ENCODE assay signal across 26 cellular contexts in genomic region chr9:134889386-134890214, GRCh38. TPM values are rescaled to one million over a fixed set of nuclear protein-coding genes. Genes with fewer than 3 reads are reported as not detected.
A peak's percentile ranks its signal among the peaks of the same experiment; 100 is the strongest.
DNase-seq lines count a peak whose midpoint lies in the region; FAIRE-seq and TF ChIP-seq lines count a peak whose summit lies in the region.
"Had no signal": no experiment of that assay in that cellular context is flagged by ENCODE, and none has a peak within 500 bp of the region (broad histone marks: within the 10 kb centered on the region; RNA-seq: fewer than 3 reads in every experiment).

No MANE protein-coding gene starts in this region.

- H3K9me2 ChIP-seq in OCI-LY7 (ENCODE audit: insufficient read depth, low read length), result no peaks in the 10 kb centered on the region

- no peaks in the 10 kb centered on the region for H3K36me3 Mint-ChIP-seq in osteocyte (ENCODE audit: unreplicated experiment)
- H3K36me3 Mint-ChIP-seq: activated naive CD8-positive, alpha-beta T cell; stimulated activated memory B cell treated with anti-CD40 and anti-IgM and Interleukin-4, amounts not matched to agents 10 μg/mL and 1 μg/mL and 100 μg/mL, for 72 hours had no signal

- no peaks in the 10 kb centered on the region for H4K20me1 ChIP-seq in OCI-LY7 (ENCODE audit: insufficient read depth, low read length)

- intact Hi-C loops in OCI-LY7 (cut with micrococcal nuclease; ENCODE audit: unreplicated experiment), result no loop called here

- no peak overlapping the region for H3K4me3 Mint-ChIP-seq in osteocyte (ENCODE audit: unreplicated experiment)
- H3K4me3 Mint-ChIP-seq: activated naive CD8-positive, alpha-beta T cell; CD4-positive, alpha-beta T cell; stimulated activated memory B cell treated with anti-CD40 and anti-IgM and Interleukin-4, amounts not matched to agents 10 μg/mL and 1 μg/mL and 100 μg/mL, for 72 hours had no signal

- no peak overlapping the region for H3K27ac ChIP-seq in OCI-LY7 (ENCODE audit: low read depth, low read length, poor library complexity, severe bottlenecking)
- H3K27ac ChIP-seq: ascending aorta, GM23248, PC-9, suprapubic skin, uterus had no signal

- H3K9me3 ChIP-seq in OCI-LY7 (ENCODE audit: low read length), result no peaks in the 10 kb centered on the region
- H3K9me3 ChIP-seq: ascending aorta, suprapubic skin, uterus had no signal

- H3K27ac Mint-ChIP-seq in osteocyte (ENCODE audit: unreplicated experiment), result no peak overlapping the region
- H3K27ac Mint-ChIP-seq: activated naive CD8-positive, alpha-beta T cell; activated T-helper 2 cell treated with anti-CD3 and anti-CD28 coated beads, Interferon-gamma antibody, Interleukin-2, Interleukin-4, amounts not matched to agents 10 μg/mL and 5 μg/mL and 100 μg/mL, durations not matched to agents 14 hours and 24 hours and 36 hours; CD4-positive, alpha-beta T cell; stimulated activated memory B cell treated with anti-CD40 and anti-IgM and Interleukin-4, amounts not matched to agents 10 μg/mL and 1 μg/mL and 100 μg/mL, for 72 hours had no signal

- peaks cover 25% of the 10 kb centered on the region for H3K27me3 Mint-ChIP-seq in osteocyte (ENCODE audit: unreplicated experiment)

- H3K36me3 ChIP-seq in OCI-LY7 (ENCODE audit: insufficient read depth, low read length), result no peaks in the 10 kb centered on the region
- H3K36me3 ChIP-seq: ascending aorta, suprapubic skin, uterus had no signal

- H3K4me1 ChIP-seq in OCI-LY7 (ENCODE audit: insufficient read depth, low read length, poor library complexity, severe bottlenecking), result peaks cover 27% of the 10 kb centered on the region
- H3K4me1 ChIP-seq: ascending aorta, suprapubic skin had no signal

- POLR2A ChIA-PET in OCI-LY7 (lab: Charles Lee), result interaction anchor here (0.6 to 1.1 kb wide), 3 partner anchors 8 to 41 kb away, joined by 4 to 5 read pairs (median 4); no protein-coding TSS in a partner anchor

- H3K4me1 Mint-ChIP-seq in osteocyte (ENCODE audit: unreplicated experiment), result peaks cover 5% of the 10 kb centered on the region
- H3K4me1 Mint-ChIP-seq: stimulated activated memory B cell treated with anti-CD40 and anti-IgM and Interleukin-4, amounts not matched to agents 10 μg/mL and 1 μg/mL and 100 μg/mL, for 72 hours had no signal

- peak; percentile 69 for FAIRE-seq in GM12891 (lab: Jason Lieb, UNC)
- FAIRE-seq: kidney, small intestine had no signal

- DNase-seq in GM12891 (ENCODE audit: insufficient read length, low spot score) (no peak), OCI-LY7 (ENCODE audit: low spot score) (peak; percentile 28), germinal center (ENCODE audit: low spot score) (peak; percentile 17), osteocyte (ENCODE audit: extremely low spot score, unreplicated experiment) (peak; percentile 73), NCI-H2227 treated with DMSO at 0.1 percent for 48 hours (lab: John Stamatoyannopoulos, UW) (no peak), NCI-H146 treated with DMSO at 0.1 percent for 48 hours (lab: John Stamatoyannopoulos, UW; ENCODE audit: unreplicated experiment) (no peak), AML-193 (lab: John Stamatoyannopoulos, UW) (no peak)
- DNase-seq: caudate nucleus, dermis blood vessel endothelial cell, GM23248, kidney, NCI-H1417 treated with DMSO at 0.1 percent for 48 hours, NCI-H446 treated with DMSO at 0.1 percent for 48 hours, PC-9, SHP77, small intestine had no signal

- no peaks in the 10 kb centered on the region for H3K79me2 ChIP-seq in OCI-LY7 (ENCODE audit: insufficient read depth, low read depth, low read length)

- TF ChIP-seq CTCF in OCI-LY7 (conservative IDR thresholded peaks at IDR 0.05; ENCODE audit: low read length) (no peak), osteocyte (IDR thresholded peaks at IDR 0.05) (no peak)

- H3K4me2 ChIP-seq in OCI-LY7 (ENCODE audit: low read length), result peak overlapping the region; percentile 21; the same call in 1 of the 2 replicates
- H3K4me2 ChIP-seq: PC-9 had no signal

- H2AFZ ChIP-seq in OCI-LY7 (ENCODE audit: low read length), result peak overlapping the region; percentile 65
- H2AFZ ChIP-seq: GM23248, PC-9 had no signal

- no TSS peak for BruUV-seq in OCI-LY7 (replicated peaks; lab: Mats Ljungman, UMichigan)

- CTCF ChIA-PET in OCI-LY7 (lab: Charles Lee; ENCODE audit: unreplicated experiment), result no interaction called here

- TF ChIP-seq POLR2A in GM12891 (IDR thresholded peaks at IDR 0.05; ENCODE audit: low read depth, low read length), result no peak

- no peak overlapping the region for H3K4me3 ChIP-seq in OCI-LY7 (ENCODE audit: low read depth, low read length, poor library complexity, severe bottlenecking)
- H3K4me3 ChIP-seq: ascending aorta, GM23248, PC-9, suprapubic skin, uterus had no signal

- H3K9me3 Mint-ChIP-seq in osteocyte (ENCODE audit: unreplicated experiment), result no peaks in the 10 kb centered on the region
- H3K9me3 Mint-ChIP-seq: activated T-helper 2 cell treated with anti-CD3 and anti-CD28 coated beads, Interferon-gamma antibody, Interleukin-2, Interleukin-4, amounts not matched to agents 10 μg/mL and 5 μg/mL and 100 μg/mL, durations not matched to agents 14 hours and 24 hours and 36 hours; CD4-positive, alpha-beta T cell; stimulated activated memory B cell treated with anti-CD40 and anti-IgM and Interleukin-4, amounts not matched to agents 10 μg/mL and 1 μg/mL and 100 μg/mL, for 72 hours had no signal

TF ChIP-seq in GM12891, 5 proteins besides CTCF, POLR2A, EP300 and RAD21:
- TF ChIP-seq POU2F2 (IDR thresholded peaks at IDR 0.05; ENCODE audit: low read depth, low read length), result no peak
- TF ChIP-seq TAF1 (IDR thresholded peaks at IDR 0.05; ENCODE audit: low read depth, low read length), result no peak
- TF ChIP-seq PAX5 (IDR thresholded peaks at IDR 0.05; ENCODE audit: insufficient read depth, low read length, severe bottlenecking), result no peak
- TF ChIP-seq SPI1 (IDR thresholded peaks at IDR 0.05; ENCODE audit: low read depth, low read length), result no peak
- TF ChIP-seq POLR2AphosphoS5 (IDR thresholded peaks at IDR 0.05; ENCODE audit: low read depth, low read length), result no peak

RNA-seq across cellular contexts. Expression of gene FCN2, which starts 9.0 kb away (rescaled TPM):
- polyA plus RNA-seq in GM12891 (2012; ENCODE audit: low read depth, missing spikeins), result not detected
- not detected in 2 replicates for total RNA-seq in OCI-LY7 (2014; rRNA removed; shearing (Covaris generic))
- total RNA-seq in OCI-LY7 (2022) (not detected in 2 replicates), osteocyte (not detected in 2 replicates)
- total RNA-seq: activated T-helper 2 cell treated with anti-CD3 and anti-CD28 coated beads, Interferon-gamma antibody, Interleukin-2, Interleukin-4, amounts not matched to agents 10 μg/mL and 5 μg/mL and 100 μg/mL, durations not matched to agents 14 hours and 24 hours and 36 hours; ascending aorta; CD4-positive, alpha-beta T cell; dermis blood vessel endothelial cell; glomerular endothelial cell; GM23248; lung microvascular endothelial cell; M059J; PC-9 had no signal
- polyA plus RNA-seq: GM23248, small intestine had no signal

RNA-seq across cellular contexts. Expression of gene FCN1, which starts 28.1 kb away (rescaled TPM):
- not detected for polyA plus RNA-seq in GM12891 (2012; ENCODE audit: low read depth, missing spikeins)
- total RNA-seq in OCI-LY7 (2014; rRNA removed; shearing (Covaris generic)), result 0.19 TPM in 1 of 2 replicates, not detected in the other
- total RNA-seq in OCI-LY7 (2022) (0.30 and 0.42 TPM in 2 replicates), osteocyte (not detected in 2 replicates)
- total RNA-seq: activated T-helper 2 cell treated with anti-CD3 and anti-CD28 coated beads, Interferon-gamma antibody, Interleukin-2, Interleukin-4, amounts not matched to agents 10 μg/mL and 5 μg/mL and 100 μg/mL, durations not matched to agents 14 hours and 24 hours and 36 hours; ascending aorta; dermis blood vessel endothelial cell; glomerular endothelial cell; GM23248; lung microvascular endothelial cell; M059J; PC-9 had no signal
- polyA plus RNA-seq: GM23248 had no signal

Comparison
In these comparisons a context has a peak if more than half of its experiments do, and no peak if none do; other contexts are left out.
1. DNase-seq: peak in OCI-LY7 (single experiment), germinal center (single experiment) and osteocyte (single experiment); none in GM12891 (single experiment), NCI-H2227 treated with DMSO at 0.1 percent for 48 hours (single experiment), NCI-H146 treated with DMSO at 0.1 percent for 48 hours (single experiment) and AML-193 (0 of 2).